27 cellular contexts compared by ENCODE assay signal in genomic region chr18:60740313-60740712, GRCh38.
"Had no signal": no experiment of that assay in that cellular context is flagged by ENCODE, and none has a peak within 500 bp of the region (broad histone marks: within the 10 kb centered on the region; RNA-seq: fewer than 3 reads in every experiment).

No MANE protein-coding gene starts in this region.

- H2AFZ ChIP-seq: PC-9 had no signal

- H3K27ac Mint-ChIP-seq: activated CD4-positive, alpha-beta T cell treated with anti-CD3 and anti-CD28 coated beads, Interleukin-2, amount 10 ng/mL, durations not matched to agents 24 days and 14 days; activated CD8-positive, alpha-beta T cell treated with anti-CD3 and anti-CD28 coated beads for 36 hours; activated naive CD8-positive, alpha-beta T cell treated with anti-CD3 and anti-CD28 coated beads, Interleukin-2, amount 10 ng/mL, durations not matched to agents 7 days and 5 days; activated T-cell treated with anti-CD3 and anti-CD28 coated beads, Interleukin-2, amount 50 U/mL, for 72 hours; activated T-helper 17 cell treated with anti-CD3 and anti-CD28 coated beads, Interleukin-2, amount 50 U/mL, for 72 hours; brain had no signal

- H3K27me3 Mint-ChIP-seq: activated CD4-positive, alpha-beta T cell treated with anti-CD3 and anti-CD28 coated beads, Interleukin-2, amount 10 ng/mL, durations not matched to agents 24 days and 14 days; activated CD8-positive, alpha-beta T cell treated with anti-CD3 and anti-CD28 coated beads for 36 hours; activated naive CD8-positive, alpha-beta T cell treated with anti-CD3 and anti-CD28 coated beads, Interleukin-2, amount 10 ng/mL, durations not matched to agents 7 days and 5 days; activated T-helper 17 cell treated with anti-CD3 and anti-CD28 coated beads, Interleukin-2, amount 50 U/mL, for 72 hours had no signal

- H3K9me3 Mint-ChIP-seq: activated CD4-positive, alpha-beta T cell treated with anti-CD3 and anti-CD28 coated beads, Interleukin-2, amount 10 ng/mL, durations not matched to agents 24 days and 14 days; activated CD8-positive, alpha-beta T cell treated with anti-CD3 and anti-CD28 coated beads for 36 hours; activated naive CD8-positive, alpha-beta T cell treated with anti-CD3 and anti-CD28 coated beads, Interleukin-2, amount 10 ng/mL, durations not matched to agents 7 days and 5 days; activated T-cell treated with anti-CD3 and anti-CD28 coated beads, Interleukin-2, amount 50 U/mL, for 72 hours; activated T-helper 17 cell treated with anti-CD3 and anti-CD28 coated beads, Interleukin-2, amount 50 U/mL, for 72 hours; brain had no signal

- H3K4me1 ChIP-seq: adrenal gland, SJCRH30 had no signal

- H3K9me3 ChIP-seq: SJCRH30 had no signal

- H3K27me3 ChIP-seq: adrenal gland, SJCRH30 had no signal

- H3K27ac ChIP-seq: adrenal gland, PC-9, RWPE1, SJCRH30, SK-N-MC, WERI-Rb-1 had no signal

- H3K4me3 Mint-ChIP-seq: activated CD4-positive, alpha-beta T cell treated with anti-CD3 and anti-CD28 coated beads, Interleukin-2, amount 10 ng/mL, durations not matched to agents 24 days and 14 days; activated CD8-positive, alpha-beta T cell treated with anti-CD3 and anti-CD28 coated beads for 36 hours; activated naive CD8-positive, alpha-beta T cell treated with anti-CD3 and anti-CD28 coated beads, Interleukin-2, amount 10 ng/mL, durations not matched to agents 7 days and 5 days; activated T-cell treated with anti-CD3 and anti-CD28 coated beads, Interleukin-2, amount 50 U/mL, for 72 hours; activated T-helper 17 cell treated with anti-CD3 and anti-CD28 coated beads, Interleukin-2, amount 50 U/mL, for 72 hours; brain had no signal

- H3K36me3 ChIP-seq: adrenal gland, SJCRH30, WERI-Rb-1 had no signal

- H3K4me2 ChIP-seq: PC-9 had no signal

- H3K4me3 ChIP-seq: adrenal gland, K562, PC-9, SJCRH30, SK-N-MC had no signal

- H3K36me3 Mint-ChIP-seq: activated naive CD8-positive, alpha-beta T cell treated with anti-CD3 and anti-CD28 coated beads, Interleukin-2, amount 10 ng/mL, durations not matched to agents 7 days and 5 days; brain had no signal

- H3K4me1 Mint-ChIP-seq: activated CD4-positive, alpha-beta T cell treated with anti-CD3 and anti-CD28 coated beads, Interleukin-2, amount 10 ng/mL, durations not matched to agents 24 days and 14 days; activated naive CD8-positive, alpha-beta T cell treated with anti-CD3 and anti-CD28 coated beads, Interleukin-2, amount 10 ng/mL, durations not matched to agents 7 days and 5 days; activated T-helper 17 cell treated with anti-CD3 and anti-CD28 coated beads, Interleukin-2, amount 50 U/mL, for 72 hours; brain had no signal

- ATAC-seq: activated CD8-positive, alpha-beta T cell treated with anti-CD3 and anti-CD28 coated beads for 36 hours; activated T-cell treated with anti-CD3 and anti-CD28 coated beads, Interleukin-2, amount 50 U/mL, for 72 hours; activated T-helper 17 cell treated with anti-CD3 and anti-CD28 coated beads, Interleukin-2, amount 50 U/mL, for 72 hours; K562 had no signal

- DNase-seq: activated CD4-positive, alpha-beta T cell treated with anti-CD3 and anti-CD28 coated beads, Interleukin-2, amount 10 ng/mL, durations not matched to agents 24 days and 14 days; activated CD4-positive, alpha-beta T cell treated with anti-CD3 and anti-CD28 coated beads, Interleukin-2, amount 50 U/mL, for 4 hours; activated CD8-positive, alpha-beta T cell treated with anti-CD3 and anti-CD28 coated beads for 36 hours; activated effector memory CD4-positive, alpha-beta T cell treated with anti-CD3 and anti-CD28 coated beads, Interleukin-2, amount 50 U/mL, for 16 hours; activated naive CD4-positive, alpha-beta T cell; activated naive CD4-positive, alpha-beta T cell treated with anti-CD3 and anti-CD28 coated beads, Interleukin-2, amount 50 U/mL, for 16 hours; activated naive CD8-positive, alpha-beta T cell treated with anti-CD3 and anti-CD28 coated beads, Interleukin-2, amount 10 ng/mL, durations not matched to agents 7 days and 5 days; activated T-cell treated with anti-CD3 and anti-CD28 coated beads, Interleukin-2, amount 50 U/mL, for 1 hour; activated T-cell treated with anti-CD3 and anti-CD28 coated beads, Interleukin-2, amount 50 U/mL, for 72 hours; adrenal gland; caudate nucleus; NCI-H1105; NCI-H1417 treated with DMSO at 0.1 percent for 48 hours; NCI-H187 treated with DMSO at 0.1 percent for 48 hours; NCI-H510A; NCI-H526; NCI-H748 treated with DMSO at 0.1 percent for 48 hours; PC-9; SHP77; SJCRH30; T1000; WERI-Rb-1 had no signal
